18 cellular contexts compared by ENCODE assay signal in genomic region chr17:17171186-17171585, GRCh38. TPM values are rescaled to one million over a fixed set of nuclear protein-coding genes. Genes with fewer than 3 reads are reported as not detected.
DNase-seq lines count a peak whose midpoint lies in the region; ATAC-seq, FAIRE-seq and TF ChIP-seq lines count a peak whose summit lies in the region.
"Had no signal": no experiment of that assay in that cellular context is flagged by ENCODE, and none has a peak within 500 bp of the region (broad histone marks: within the 10 kb centered on the region; RNA-seq: fewer than 3 reads in every experiment).

No MANE protein-coding gene starts in this region.

- no peak for ATAC-seq in activated CD4-positive, alpha-beta T cell treated with anti-CD3 and anti-CD28 coated beads for 36 hours
- ATAC-seq in pancreas (no peak), HG03460 (IDR thresholded peaks at IDR 0.05; ENCODE audit: unreplicated experiment) (no peak), HG03354 (IDR thresholded peaks at IDR 0.05; ENCODE audit: poor library complexity, severe bottlenecking, unreplicated experiment) (no peak)
- ATAC-seq: activated T-cell treated with anti-CD3 and anti-CD28 coated beads, Interleukin-2, amount 50 U/mL, for 4 hours; K562 had no signal

- WGBS in pancreas, 2 donors = 85 to 90% methylated on average over 7 of the region's 7 CpGs

- CTCF ChIA-PET in activated CD4-positive, alpha-beta T cell treated with anti-CD3 and anti-CD28 coated beads for 36 hours (lab: Charles Lee) = interaction anchor here (0.7 to 1.5 kb wide), 4 partner anchors 11 to 29 kb away, joined by 3 read pairs; no protein-coding TSS in a partner anchor
- CTCF ChIA-PET in CD4-positive, alpha-beta memory T cell (lab: Charles Lee; ENCODE audit: partially characterized antibody) = no interaction called here

- peak overlapping the region; percentile 52 for H3K27ac Mint-ChIP-seq in activated CD4-positive, alpha-beta T cell treated with anti-CD3 and anti-CD28 coated beads for 36 hours
- peak overlapping the region; percentile 81 to 93 (median 91) for H3K27ac Mint-ChIP-seq in CD4-positive, alpha-beta memory T cell
- peak overlapping the region in 2 of 3 experiments; percentile 27 to 49 for H3K27ac Mint-ChIP-seq in nephron

- TF ChIP-seq POLR2A in breast epithelium (IDR thresholded peaks at IDR 0.05) = no peak

- peaks cover 55% of the 10 kb centered on the region for H3K4me1 Mint-ChIP-seq in activated CD4-positive, alpha-beta T cell treated with anti-CD3 and anti-CD28 coated beads for 36 hours
- H3K4me1 Mint-ChIP-seq in CD4-positive, alpha-beta memory T cell = peaks cover 48 to 86% (median 61%) of the 10 kb centered on the region in 4 donors
- peaks cover 5% of the 10 kb centered on the region for H3K4me1 Mint-ChIP-seq in nephron

- TF ChIP-seq CTCF in breast epithelium (IDR thresholded peaks at IDR 0.05) (no peak), nephron (IDR thresholded peaks at IDR 0.05; ENCODE audit: unreplicated experiment in 3 of 3) (no peak), pancreas (IDR thresholded peaks at IDR 0.05) (no peak)

- peaks cover 77% of the 10 kb centered on the region for H3K4me1 ChIP-seq in CD4-positive, alpha-beta memory T cell (ENCODE audit: insufficient read depth, low read length)
- H3K4me1 ChIP-seq in breast epithelium = no peaks in the 10 kb centered on the region
- H3K4me1 ChIP-seq in pancreas = no peaks in the 10 kb centered on the region

- no peak overlapping the region for H3K4me3 Mint-ChIP-seq in activated CD4-positive, alpha-beta T cell treated with anti-CD3 and anti-CD28 coated beads for 36 hours
- peak overlapping the region in 6 of 8 donors; percentile 13 to 64 (median 53) for H3K4me3 Mint-ChIP-seq in CD4-positive, alpha-beta memory T cell
- no peak overlapping the region for H3K4me3 Mint-ChIP-seq in nephron
- H3K4me3 Mint-ChIP-seq: activated T-cell treated with anti-CD3 and anti-CD28 coated beads, Interleukin-2, amount 50 U/mL, for 4 hours; CD14-positive monocyte had no signal

- H3K9me3 Mint-ChIP-seq in activated CD4-positive, alpha-beta T cell treated with anti-CD3 and anti-CD28 coated beads for 36 hours (ENCODE audit: low read depth) = no peaks in the 10 kb centered on the region
- H3K9me3 Mint-ChIP-seq in CD4-positive, alpha-beta memory T cell = no peaks in the 10 kb centered on the region
- no peaks in the 10 kb centered on the region for H3K9me3 Mint-ChIP-seq in nephron
- H3K9me3 Mint-ChIP-seq: activated T-cell treated with anti-CD3 and anti-CD28 coated beads, Interleukin-2, amount 50 U/mL, for 4 hours; CD14-positive monocyte had no signal

- DNase-seq in activated CD4-positive, alpha-beta T cell treated with anti-CD3 and anti-CD28 coated beads for 36 hours = no peak
- DNase-seq in activated CD4-positive, alpha-beta T cell treated with anti-CD3 and anti-CD28 coated beads for 4 hours = no peak
- DNase-seq in CD4-positive, alpha-beta memory T cell = no peak
- DNase-seq in breast epithelium (ENCODE audit: low spot score in 2 of 2) (no peak), pancreas (no peak)
- DNase-seq: activated T-cell treated with anti-CD3 and anti-CD28 coated beads, Interleukin-2, amount 50 U/mL, for 4 hours; amniotic stem cell; DND-41; MV-4-11; NCI-H2029; NCI-H446; RPMI8226; T-helper 9 cell had no signal

- no peak overlapping the region for H3K4me3 ChIP-seq in CD4-positive, alpha-beta memory T cell (ENCODE audit: low read length in 2 of 2)
- H3K4me3 ChIP-seq in breast epithelium (no peak overlapping the region), pancreas (no peak overlapping the region)
- H3K4me3 ChIP-seq: K562 had no signal

- peaks cover 34% of the 10 kb centered on the region for H3K36me3 ChIP-seq in CD4-positive, alpha-beta memory T cell (ENCODE audit: insufficient read depth, low read length)
- H3K36me3 ChIP-seq in breast epithelium (no peaks in the 10 kb centered on the region), pancreas (peaks cover 7 to 55% (median 41%) of the 10 kb centered on the region in 3 donors)

- POLR2A ChIA-PET in activated CD4-positive, alpha-beta T cell treated with anti-CD3 and anti-CD28 coated beads for 36 hours (lab: Charles Lee) = interaction anchor here (0.5 kb wide), 1 partner anchor 25 kb away, joined by 7 read pairs; no protein-coding TSS in a partner anchor
- POLR2A ChIA-PET in CD4-positive, alpha-beta memory T cell (lab: Charles Lee; ENCODE audit: partially characterized antibody) = interaction anchor here (2.6 to 4.9 kb wide), 2 partner anchors 9 to 35 kb away, joined by 11 to 30 read pairs; partner anchors contain the start of gene PLD6

- H3K27ac ChIP-seq in CD4-positive, alpha-beta memory T cell (ENCODE audit: low read depth, low read length) = peak overlapping the region; percentile 21
- peak overlapping the region; percentile 33 to 63 for H3K27ac ChIP-seq in breast epithelium
- H3K27ac ChIP-seq in pancreas = no peak overlapping the region

- no peak for FAIRE-seq in pancreas (lab: Jason Lieb, UNC)
- FAIRE-seq: K562 had no signal

- no peaks in the 10 kb centered on the region for H3K27me3 Mint-ChIP-seq in activated CD4-positive, alpha-beta T cell treated with anti-CD3 and anti-CD28 coated beads for 36 hours
- no peaks in the 10 kb centered on the region for H3K27me3 Mint-ChIP-seq in CD4-positive, alpha-beta memory T cell
- H3K27me3 Mint-ChIP-seq in nephron (ENCODE audit: low read depth) = no peaks in the 10 kb centered on the region

- no peaks in the 10 kb centered on the region for H3K27me3 ChIP-seq in CD4-positive, alpha-beta memory T cell (ENCODE audit: insufficient read depth, low read length)
- H3K27me3 ChIP-seq in breast epithelium (no peaks in the 10 kb centered on the region), pancreas (no peaks in the 10 kb centered on the region)

- no peaks in the 10 kb centered on the region for H3K9me3 ChIP-seq in CD4-positive, alpha-beta memory T cell (ENCODE audit: control insufficient read depth in 1 of 2, low read length in 2 of 2)
- H3K9me3 ChIP-seq in breast epithelium = no peaks in the 10 kb centered on the region
- no peaks in the 10 kb centered on the region for H3K9me3 ChIP-seq in pancreas

- intact Hi-C loops in activated CD4-positive, alpha-beta T cell treated with anti-CD3 and anti-CD28 coated beads for 36 hours (cut with DNase I, micrococcal nuclease) = no loop called here
- intact Hi-C loops in CD4-positive, alpha-beta memory T cell (cut with micrococcal nuclease) = no loop called here
- intact Hi-C loops in breast epithelium (cut with DNase I; ENCODE audit: low total_unique reads) = no loop called here
- intact Hi-C loops in pancreas (cut with DNase I) = no loop called here

- H3K36me3 Mint-ChIP-seq in activated CD4-positive, alpha-beta T cell treated with anti-CD3 and anti-CD28 coated beads for 36 hours (ENCODE audit: low read depth) = peaks cover 13% of the 10 kb centered on the region
- peaks cover 41 to 62% of the 10 kb centered on the region in 2 donors for H3K36me3 Mint-ChIP-seq in CD4-positive, alpha-beta memory T cell
- peaks cover 44% of the 10 kb centered on the region for H3K36me3 Mint-ChIP-seq in nephron (ENCODE audit: low read depth)

RNA-seq across cellular contexts. Expression of gene PLD6, which starts 34.9 kb away (rescaled TPM):
- 1 to 10 TPM; 8.3 to 9.9 TPM for total RNA-seq in activated CD4-positive, alpha-beta T cell treated with anti-CD3 and anti-CD28 coated beads for 36 hours
- 10 to 100 TPM; 12.8 to 13.9 TPM for total RNA-seq in CD4-positive, alpha-beta memory T cell
- 10 to 100 TPM; 18.4 to 26.6 TPM for polyA plus RNA-seq in CD4-positive, alpha-beta memory T cell
- total RNA-seq in breast epithelium = 1 to 10 TPM; 2.9 to 4.0 (median 3.8) TPM
- total RNA-seq in pancreas = 1 to 10 TPM; 1.5 to 3.4 (median 2.3) TPM
- polyA plus RNA-seq in pancreas = 1 to 10 TPM; 2.3 to 3.4 TPM

Comparison
In these comparisons a context has a peak if more than half of its experiments do, and no peak if none do; other contexts are left out.
1. H3K27ac Mint-ChIP-seq: peak in every context shown above with its lines; median percentile 91 in CD4-positive, alpha-beta memory T cell; 52 in activated CD4-positive, alpha-beta T cell treated with anti-CD3 and anti-CD28 coated beads for 36 hours; 38 in nephron.
2. H3K4me3 Mint-ChIP-seq: peak in CD4-positive, alpha-beta memory T cell (6 of 8); none in activated CD4-positive, alpha-beta T cell treated with anti-CD3 and anti-CD28 coated beads for 36 hours (single experiment) and nephron (0 of 3).
3. H3K27ac ChIP-seq: peak in CD4-positive, alpha-beta memory T cell (single experiment) and breast epithelium (2 of 2); none in pancreas (0 of 4).